8 cellular contexts compared by ENCODE assay signal in genomic region chr7:76047811-76048667, GRCh38. TPM values are rescaled to one million over a fixed set of nuclear protein-coding genes. Genes with fewer than 3 reads are reported as not detected.
A peak's percentile ranks its signal among the peaks of the same experiment; 100 is the strongest.
DNase-seq lines count a peak whose midpoint lies in the region; ATAC-seq and TF ChIP-seq lines count a peak whose summit lies in the region.

Gene MDH2 (plus strand): TSS chr7:76048106. CDS start chr7:76048161, 55 bp downstream.
Gene STYXL1 (minus strand): TSS chr7:76048000. CDS start chr7:76030523, 17,477 bp downstream.

- peaks cover 5 to 7% (median 6%) of the 10 kb centered on the region in 3 donors for H3K36me3 Mint-ChIP-seq in immature natural killer cell

- no peaks in the 10 kb centered on the region for H3K9me3 Mint-ChIP-seq in immature natural killer cell

- H3K27me3 Mint-ChIP-seq in immature natural killer cell (ENCODE audit: low read depth in 3 of 3) = peaks cover 0 to 5% (median 0%) of the 10 kb centered on the region in 3 donors

- ATAC-seq in GM19023 (IDR thresholded peaks at IDR 0.05; ENCODE audit: unreplicated experiment) (peak; percentile 97), HG03196 (IDR thresholded peaks at IDR 0.05; ENCODE audit: unreplicated experiment) (peak; percentile 87)

- H3K27ac Mint-ChIP-seq in immature natural killer cell = peak within 1 kb of the TSS; percentile 95 to 98 (median 96)

- peak within 1 kb of the TSS; percentile 88 for H3K27ac ChIP-seq in caudate nucleus (ENCODE audit: low read depth, low read length)

- peak within 1 kb of the TSS; percentile 98 to 99 (median 99) for H3K4me3 Mint-ChIP-seq in immature natural killer cell

- TF ChIP-seq CTCF in AG09319 (IDR thresholded peaks at IDR 0.05; ENCODE audit: low read depth, low read length) = no peak

- peaks cover 45 to 66% of the 10 kb centered on the region in 2 donors for H3K4me1 Mint-ChIP-seq in immature natural killer cell

- DNase-seq in AG09319 (ENCODE audit: extremely low read depth, low read depth) = peak; percentile 87
- peak; percentile 96 for DNase-seq in NCI-H226
- DNase-seq in activated CD4-positive, CD25-positive, alpha-beta regulatory T cell (lab: John Stamatoyannopoulos, UW) = peak; percentile 64 to 80 (median 70)
- DNase-seq in caudate nucleus (lab: John Stamatoyannopoulos, UW) = peak; percentile 30 to 96 (median 85)
- DNase-seq in immature natural killer cell = peak; percentile 93
- DNase-seq in smooth muscle cell of the brain vasculature (ENCODE audit: low read depth, low spot score) = peak; percentile 89

RNA-seq across cellular contexts. Expression of gene MDH2, which starts in this region (rescaled TPM):
- 100 to 1,000 TPM; 154 to 180 (median 161) TPM for polyA plus RNA-seq in immature natural killer cell

RNA-seq across cellular contexts. Expression of gene STYXL1, which starts in this region (rescaled TPM):
- polyA plus RNA-seq in immature natural killer cell = 100 to 1,000 TPM in 1 of 3 donors, 10 to 100 TPM in 2; 77.7 to 102 (median 79.5) TPM

Comparison
In these comparisons a context has a peak if more than half of its experiments do, and no peak if none do; other contexts are left out.
1. Peak in every context shown above with its lines: DNase-seq, ATAC-seq and H3K27ac ChIP-seq.